ENCODE assay signal across 13 cellular contexts in the genomic region with DNA sequence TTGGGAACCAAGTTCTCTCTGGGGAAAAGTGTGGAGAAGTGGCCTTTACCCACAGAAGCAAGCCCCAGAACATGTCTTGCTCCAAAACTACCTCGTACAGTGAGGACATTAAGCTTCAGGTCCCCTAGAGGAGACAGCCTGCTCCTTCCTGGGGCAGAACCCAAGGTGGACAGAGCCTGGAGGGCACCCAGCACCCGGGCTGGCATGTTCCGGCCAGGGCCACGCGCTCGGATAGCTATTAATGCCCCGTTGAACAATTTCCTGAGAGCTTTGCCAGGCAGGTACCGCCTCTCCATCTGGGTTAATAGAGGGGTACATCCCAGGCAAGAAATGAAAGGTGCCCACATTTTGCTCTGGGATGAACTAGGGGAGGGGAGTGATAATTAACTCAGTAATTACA.
DNase-seq lines count a peak whose midpoint lies in the region; ATAC-seq and TF ChIP-seq lines count a peak whose summit lies in the region.
"Had no signal": no experiment of that assay in that cellular context is flagged by ENCODE, and none has a peak within 500 bp of the region (broad histone marks: within the 10 kb centered on the region; RNA-seq: fewer than 3 reads in every experiment).

No MANE protein-coding gene starts in this region.

- TF ChIP-seq CTCF in body of pancreas (IDR thresholded peaks at IDR 0.05) (no peak), psoas muscle (IDR thresholded peaks at IDR 0.05) (no peak)

- no peak for TF ChIP-seq POLR2A in body of pancreas (IDR thresholded peaks at IDR 0.05)

- peaks cover 0 to 37% (median 0%) of the 10 kb centered on the region in 11 experiments; a peak in 4 of 22 replicates for H3K27me3 ChIP-seq in BLaER1 treated with 17β-estradiol and CSF1 and Interleukin-3, amounts not matched to agents 10 nM and 100 nM
- no peaks in the 10 kb centered on the region for H3K27me3 ChIP-seq in H7 (ENCODE audit: control insufficient read depth, insufficient read depth, low read length)
- no peaks in the 10 kb centered on the region for H3K27me3 ChIP-seq in body of pancreas
- H3K27me3 ChIP-seq in psoas muscle (ENCODE audit: insufficient read depth in 3 of 3, low read length in 2 of 3): no peaks in the 10 kb centered on the region
- H3K27me3 ChIP-seq: SJSA1 had no signal

- H3K4me3 ChIP-seq in BLaER1 treated with 17β-estradiol and CSF1 and Interleukin-3, amounts not matched to agents 10 nM and 100 nM: no peak overlapping the region
- H3K4me3 ChIP-seq in H7 (ENCODE audit: insufficient read depth, low read depth, low read length) (no peak overlapping the region), body of pancreas (no peak overlapping the region), psoas muscle (no peak overlapping the region)
- H3K4me3 ChIP-seq: SJSA1 had no signal

- no peak overlapping the region; a peak in 1 of 22 replicates for H3K9ac ChIP-seq in BLaER1 treated with 17β-estradiol and CSF1 and Interleukin-3, amounts not matched to agents 10 nM and 100 nM

- H3K4me1 ChIP-seq in BLaER1 treated with 17β-estradiol and CSF1 and Interleukin-3, amounts not matched to agents 10 nM and 100 nM: peaks cover 55 to 98% (median 91%) of the 10 kb centered on the region in 10 experiments
- H3K4me1 ChIP-seq in body of pancreas: peaks cover 14% of the 10 kb centered on the region
- peaks cover 5% of the 10 kb centered on the region for H3K4me1 ChIP-seq in psoas muscle

- peak; percentile 38 for DNase-seq in H7
- no peak for DNase-seq in body of pancreas
- peak in 1 of 2 donors; percentile 35 for DNase-seq in psoas muscle
- DNase-seq in NCI-H1436 treated with DMSO at 0.1 percent for 48 hours (lab: John Stamatoyannopoulos, UW): no peak
- no peak for DNase-seq in stimulated activated CD8-positive, alpha-beta memory T cell treated with anti-CD3 and anti-CD28 coated beads, Interleukin-4, amount 100 ng/mL, for 48 hours
- no peak for DNase-seq in NCI-H1930 (lab: John Stamatoyannopoulos, UW)
- DNase-seq: DMS 273 treated with DMSO at 0.1 percent for 48 hours, IMR-90, NCI-H1694, PC-3 had no signal

- H3K4me2 ChIP-seq in BLaER1 treated with 17β-estradiol and CSF1 and Interleukin-3, amounts not matched to agents 10 nM and 100 nM: peak overlapping the region in 10 of 11 experiments; percentile 1 to 70 (median 52); a peak in 19 of 22 replicates

- peaks cover 98 to 100% (median 100%) of the 10 kb centered on the region in 11 experiments for H4K20me1 ChIP-seq in BLaER1 treated with 17β-estradiol and CSF1 and Interleukin-3, amounts not matched to agents 10 nM and 100 nM

- no peak overlapping the region for H3K27ac ChIP-seq in BLaER1 treated with 17β-estradiol and CSF1 and Interleukin-3, amounts not matched to agents 10 nM and 100 nM
- H3K27ac ChIP-seq in body of pancreas (no peak overlapping the region), psoas muscle (no peak overlapping the region)
- H3K27ac ChIP-seq: HL-60, SJSA1 had no signal

- peaks cover 0 to 9% (median 0%) of the 10 kb centered on the region in 11 experiments; a peak in 3 of 22 replicates for H3K36me3 ChIP-seq in BLaER1 treated with 17β-estradiol and CSF1 and Interleukin-3, amounts not matched to agents 10 nM and 100 nM
- H3K36me3 ChIP-seq in H7 (replicated peaks; ENCODE audit: control insufficient read depth, insufficient read depth, low read length) (no peaks in the 10 kb centered on the region), body of pancreas (replicated peaks in 1 of 2; ENCODE audit: insufficient read depth in 1 of 2, low read depth in 2 of 2) (no peaks in the 10 kb centered on the region), psoas muscle (ENCODE audit: insufficient read depth in 1 of 2, low read depth in 1 of 2) (no peaks in the 10 kb centered on the region)

- whole genome bisulfite sequencing in body of pancreas, 2 donors: 72% methylated on average over 8 of the region's 8 CpGs; no CpG with 5 or more reads in 1 of the 2 donors
- 42 to 63% (median 53%) methylated on average over 8 of the region's 8 CpGs for WGBS in psoas muscle, 3 donors

- intact Hi-C loops in body of pancreas (cut with DNase I): no loop called here
- intact Hi-C loops in psoas muscle (cut with DNase I): no loop called here

- ATAC-seq in body of pancreas: peak; percentile 20
- ATAC-seq in psoas muscle: peak in 3 of 4 donors; percentile 49 to 54 (median 54)
- ATAC-seq: PC-3 had no signal

- H3K9me3 ChIP-seq in BLaER1 treated with 17β-estradiol and CSF1 and Interleukin-3, amounts not matched to agents 10 nM and 100 nM (replicated peaks in 1 of 11): no peaks in the 10 kb centered on the region
- H3K9me3 ChIP-seq in body of pancreas: no peaks in the 10 kb centered on the region
- no peaks in the 10 kb centered on the region for H3K9me3 ChIP-seq in psoas muscle
- H3K9me3 ChIP-seq: SJSA1 had no signal
